17 cellular contexts compared by ENCODE assay signal in the genomic region with DNA sequence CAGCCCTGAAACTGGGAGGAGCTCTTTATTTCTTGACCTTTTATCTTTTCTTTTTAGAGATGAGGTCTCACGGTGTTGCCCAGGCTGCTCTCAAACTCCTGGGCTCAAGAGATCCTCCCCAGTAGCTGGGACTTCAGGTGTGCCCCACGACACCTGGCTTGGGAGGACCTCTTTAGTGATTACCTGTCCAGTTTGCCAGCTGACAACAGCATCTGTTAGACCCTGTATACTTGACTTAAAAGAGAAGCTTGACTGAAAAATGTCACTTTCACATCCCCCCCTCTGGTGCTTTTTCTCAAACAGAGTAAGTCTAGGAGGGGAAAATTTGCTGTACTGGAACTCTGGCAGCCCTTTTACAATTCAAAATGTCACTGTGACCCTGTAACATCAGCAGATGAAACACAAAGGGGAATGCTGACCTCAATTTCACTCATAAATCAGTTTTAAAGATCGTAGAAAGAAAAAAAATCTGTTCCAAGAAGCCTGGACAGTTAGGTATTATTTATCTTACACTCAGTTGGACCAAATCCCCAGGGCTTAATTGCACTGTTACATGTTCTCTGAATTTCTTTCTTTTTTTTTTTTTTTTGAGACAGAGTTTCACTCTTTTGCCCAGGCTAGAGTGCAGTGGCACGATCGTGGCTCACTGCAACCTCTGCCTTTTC. TPM values are rescaled to one million over a fixed set of nuclear protein-coding genes. Genes with fewer than 3 reads are reported as not detected.
DNase-seq lines count a peak whose midpoint lies in the region; FAIRE-seq and TF ChIP-seq lines count a peak whose summit lies in the region.
"Had no signal": no experiment of that assay in that cellular context is flagged by ENCODE, and none has a peak within 500 bp of the region (broad histone marks: within the 10 kb centered on the region; RNA-seq: fewer than 3 reads in every experiment).

No MANE protein-coding gene starts in this region.

- peak overlapping the region; percentile 36 for H3K27ac Mint-ChIP-seq in T-helper 1 cell treated with Interleukin-12 subunit alpha and Interleukin-12 subunit beta and Interleukin-4 antibody, amounts not matched to agents 30 μg/mL and 1 μg/mL, for 36 hours
- H3K27ac Mint-ChIP-seq: H9 had no signal

- H3K4me3 ChIP-seq in adrenal gland: peak overlapping the region in 1 of 4 donors; percentile 8
- H3K4me3 ChIP-seq in spleen: no peak overlapping the region

- H3K4me3 Mint-ChIP-seq in T-helper 1 cell treated with Interleukin-12 subunit alpha and Interleukin-12 subunit beta and Interleukin-4 antibody, amounts not matched to agents 30 μg/mL and 1 μg/mL, for 36 hours: peak overlapping the region; percentile 31

- TF ChIP-seq POLR2A in adrenal gland (IDR thresholded peaks at IDR 0.05): no peak
- TF ChIP-seq POLR2A in spleen (IDR thresholded peaks at IDR 0.05): no peak

- H3K36me3 ChIP-seq in adrenal gland (replicated peaks in 1 of 2): no peaks in the 10 kb centered on the region
- H3K36me3 ChIP-seq in spleen: no peaks in the 10 kb centered on the region

- peak; percentile 65 for FAIRE-seq in GM18507 (lab: Jason Lieb, UNC)
- FAIRE-seq: islet of Langerhans had no signal

- H3K9me3 Mint-ChIP-seq in T-helper 1 cell treated with Interleukin-12 subunit alpha and Interleukin-12 subunit beta and Interleukin-4 antibody, amounts not matched to agents 30 μg/mL and 1 μg/mL, for 36 hours: no peaks in the 10 kb centered on the region
- H3K9me3 Mint-ChIP-seq: H9 had no signal

- H3K4me1 ChIP-seq in adrenal gland (replicated peaks in 1 of 2) (peaks cover 29 to 46% of the 10 kb centered on the region in 2 donors), spleen (peaks cover 18 to 63% (median 47%) of the 10 kb centered on the region in 6 donors)

- TF ChIP-seq CTCF in adrenal gland (IDR thresholded peaks at IDR 0.05) (no peak), spleen (IDR thresholded peaks at IDR 0.05 in 8 of 11, conservative IDR thresholded peaks at IDR 0.05 in 3 of 11) (no peak)

- peak overlapping the region; percentile 71 to 98 (median 91) for H3K27ac ChIP-seq in adrenal gland
- H3K27ac ChIP-seq in spleen: peak overlapping the region; percentile 95 to 99 (median 97)
- H3K27ac ChIP-seq: 22Rv1 had no signal

- 37 to 55% (median 45%) methylated on average over 5 of the region's 5 CpGs for WGBS in adrenal gland, 4 donors
- 68 to 88% (median 80%) methylated on average over 5 of the region's 5 CpGs for WGBS in spleen, 5 donors

- intact Hi-C loops in adrenal gland (cut with DNase I): loop anchor here (5.0 to 10.0 kb wide), 4 partner anchors 67 to 207 kb away; no protein-coding TSS in a partner anchor
- intact Hi-C loops in spleen (cut with DNase I; ENCODE audit: low total_unique reads): loop anchor here (5.0 kb wide), 2 partner anchors 99 to 219 kb away; partner anchors contain the start of gene CSHL1

- H3K27me3 ChIP-seq in adrenal gland: no peaks in the 10 kb centered on the region
- H3K27me3 ChIP-seq in spleen (replicated peaks in 1 of 7): no peaks in the 10 kb centered on the region

- H3K4me1 Mint-ChIP-seq in T-helper 1 cell treated with Interleukin-12 subunit alpha and Interleukin-12 subunit beta and Interleukin-4 antibody, amounts not matched to agents 30 μg/mL and 1 μg/mL, for 36 hours (ENCODE audit: low read depth): peaks cover 33% of the 10 kb centered on the region

- DNase-seq in T-helper 1 cell (no peak), GM18507 (ENCODE audit: extremely low spot score, insufficient read length, low read depth) (no peak), adrenal gland (peak in 2 of 7 donors; percentile 31 to 61), spleen (no peak), HK-2 (ENCODE audit: unreplicated experiment) (no peak), NCI-H1417 treated with DMSO at 0.1 percent for 48 hours (lab: John Stamatoyannopoulos, UW) (no peak), hepatic stellate cell (ENCODE audit: low spot score) (no peak)
- DNase-seq: activated naive CD4-positive, alpha-beta T cell treated with Interleukin-2 at 50 U/mL for 16 hours; central memory CD4-positive, alpha-beta T cell; NCI-H2081 treated with DMSO at 0.1 percent for 48 hours; stimulated activated CD4-positive, alpha-beta T cell treated with anti-CD3 and anti-CD28 coated beads, Interleukin-1b, Interleukin-23, amount 100 ng/mL, for 48 hours; stimulated activated CD8-positive, alpha-beta memory T cell treated with anti-CD3 and anti-CD28 coated beads, Interleukin-4, amount 100 ng/mL, for 48 hours; T1000 had no signal

- H3K27me3 Mint-ChIP-seq in T-helper 1 cell treated with Interleukin-12 subunit alpha and Interleukin-12 subunit beta and Interleukin-4 antibody, amounts not matched to agents 30 μg/mL and 1 μg/mL, for 36 hours (ENCODE audit: low read depth): no peaks in the 10 kb centered on the region

- H3K36me3 Mint-ChIP-seq in T-helper 1 cell treated with Interleukin-12 subunit alpha and Interleukin-12 subunit beta and Interleukin-4 antibody, amounts not matched to agents 30 μg/mL and 1 μg/mL, for 36 hours (ENCODE audit: low read depth): peaks cover 22% of the 10 kb centered on the region

- H3K9me3 ChIP-seq in adrenal gland (replicated peaks in 1 of 3) (no peaks in the 10 kb centered on the region), spleen (no peaks in the 10 kb centered on the region)

RNA-seq across cellular contexts. Expression of gene ERN1, which starts 1.8 kb away (rescaled TPM):
- total RNA-seq in adrenal gland (100 to 1,000 TPM in 5 of 8 donors, 10 to 100 TPM in 3; 47.7 to 205 (median 122) TPM), spleen (10 to 100 TPM; 34.5 to 65.4 (median 47.2) TPM)
- polyA plus RNA-seq in adrenal gland (10 to 100 TPM; 31.9 to 52.4 (median 32.6) TPM), spleen (1 to 10 TPM; 3.1 to 6.2 (median 3.7) TPM)
